18 cellular contexts compared by ENCODE assay signal in the genomic region with DNA sequence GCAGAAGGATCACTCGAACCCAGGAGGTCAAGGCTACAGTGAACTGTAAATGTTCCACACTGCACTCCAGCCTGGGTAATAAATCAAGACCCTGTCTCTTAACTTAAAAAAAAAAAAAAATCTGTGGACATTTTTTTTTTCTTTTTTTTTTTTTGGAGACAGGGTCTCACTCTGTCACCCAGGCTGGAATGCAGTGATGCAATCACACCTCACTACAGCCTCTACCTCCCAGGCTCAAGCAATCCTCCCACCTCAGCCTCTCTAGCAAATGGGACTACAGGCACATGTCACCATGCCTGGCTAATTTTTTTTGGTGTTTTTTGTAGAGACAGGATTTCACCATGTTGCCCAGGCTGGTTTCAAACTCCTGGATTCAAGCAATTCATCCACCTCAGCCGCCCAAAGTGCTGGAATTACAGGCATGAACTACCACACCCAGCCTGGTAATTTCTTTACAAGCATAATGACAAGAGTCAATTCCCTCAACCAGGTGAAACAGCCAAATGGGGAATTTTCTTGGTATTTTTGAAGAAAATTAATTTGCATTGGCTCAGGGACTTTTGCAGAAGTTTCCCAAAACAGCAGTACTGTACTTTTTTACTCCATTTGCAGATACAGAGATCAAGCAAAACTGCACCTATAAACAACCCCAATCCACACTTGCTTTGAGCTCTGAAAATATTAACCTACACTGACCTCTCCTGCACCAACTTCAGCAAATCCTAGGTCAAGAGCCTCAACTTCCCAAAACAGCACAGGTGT. TPM values are rescaled to one million over a fixed set of nuclear protein-coding genes. Genes with fewer than 3 reads are reported as not detected.
A peak's percentile ranks its signal among the peaks of the same experiment; 100 is the strongest.
DNase-seq lines count a peak whose midpoint lies in the region; ATAC-seq, FAIRE-seq and TF ChIP-seq lines count a peak whose summit lies in the region.
"Had no signal": no experiment of that assay in that cellular context is flagged by ENCODE, and none has a peak within 500 bp of the region (broad histone marks: within the 10 kb centered on the region; RNA-seq: fewer than 3 reads in every experiment).

No MANE protein-coding gene starts in this region.

- POLR2A ChIA-PET in K562 (lab: Yijun Ruan, JAX), result interaction anchor here (1.2 kb wide), 1 partner anchor 28 kb away, joined by 3 read pairs; no protein-coding TSS in a partner anchor

- intact Hi-C loops in left ventricle myocardium inferior (cut with micrococcal nuclease) (no loop called here), left cardiac atrium (cut with DNase I) (no loop called here), K562 (cut with micrococcal nuclease) (no loop called here), thyroid gland (cut with DNase I) (no loop called here)

- no peak overlapping the region for H3K14ac ChIP-seq in H9 (ENCODE audit: insufficient read depth, low read length)

- no peak overlapping the region for H2BK20ac ChIP-seq in H9 (ENCODE audit: low read depth, low read length, poor library complexity, severe bottlenecking)

- no peaks in the 10 kb centered on the region for H3K27me3 Mint-ChIP-seq in H9 (ENCODE audit: low read depth)
- H3K27me3 Mint-ChIP-seq: dendritic cell treated with granulocyte-macrophage colony-stimulating factor and Interleukin-4, amounts not matched to agents 40 ng/mL and 50 ng/mL, for 4 days had no signal

- TF ChIP-seq POLR2A in K562 (conservative IDR thresholded peaks at IDR 0.05) (no peak), thyroid gland (IDR thresholded peaks at IDR 0.05) (no peak)

- BruUV-seq in K562 (replicated peaks; lab: Mats Ljungman, UMichigan), result no TSS peak

- DNase-seq in left ventricle myocardium inferior (no peak), left cardiac atrium (no peak), H9 (no peak), K562 (ENCODE audit: extremely low read depth in 1 of 4, low spot score in 3 of 4) (no peak), thyroid gland (no peak), T1000 (lab: John Stamatoyannopoulos, UW) (no peak), SKM-1 treated with dmso at 0.1 percent for 144 hours (lab: John Stamatoyannopoulos, UW; ENCODE audit: unreplicated experiment) (no peak)
- DNase-seq: activated gamma-delta T cell treated with Interleukin-2 at 50 U/mL for 16 hours, gastrocnemius medialis, IMR-90, NCI-H526, SK-N-SH had no signal

- TF ChIP-seq CTCF in left ventricle myocardium inferior (IDR thresholded peaks at IDR 0.05; ENCODE audit: borderline replicate concordance) (no peak), H9 (conservative IDR thresholded peaks at IDR 0.05) (no peak), K562 (IDR thresholded peaks at IDR 0.05 in 2 of 3, conservative IDR thresholded peaks at IDR 0.05 in 1 of 3; ENCODE audit: insufficient read depth in 2 of 3, low read depth in 1 of 3, low read length in 3 of 3) (no peak), thyroid gland (IDR thresholded peaks at IDR 0.05) (no peak)

- H3K79me2 ChIP-seq in H9 (ENCODE audit: insufficient read depth, low read length), result peaks cover 3% of the 10 kb centered on the region; the same call in 1 of the 2 replicates
- H3K79me2 ChIP-seq in K562 (ENCODE audit: control insufficient read depth, insufficient read depth, low read length), result peaks cover 17% of the 10 kb centered on the region; the same call in 2 of the 3 replicates

- H3K56ac ChIP-seq in H9 (ENCODE audit: insufficient read length, low read depth, low read length), result no peak overlapping the region

- peak overlapping the region in 2 of 3 experiments; percentile 33 to 91; a peak in 3 of 7 replicates for H3K27ac Mint-ChIP-seq in H9
- H3K27ac Mint-ChIP-seq: dendritic cell treated with granulocyte-macrophage colony-stimulating factor and Interleukin-4, amounts not matched to agents 40 ng/mL and 50 ng/mL, for 4 days had no signal

- FAIRE-seq in K562 (lab: Jason Lieb, UNC), result no peak

- no peak overlapping the region for H3K4me3 ChIP-seq in left ventricle myocardium inferior
- H3K4me3 ChIP-seq in K562, result no peak overlapping the region
- no peak overlapping the region for H3K4me3 ChIP-seq in thyroid gland (replicated peaks in 1 of 3)
- H3K4me3 ChIP-seq: gastrocnemius medialis, right atrium auricular region had no signal

- H3K79me1 ChIP-seq in H9 (ENCODE audit: insufficient read depth, low read depth, low read length, poor library complexity, severe bottlenecking), result peaks cover 12% of the 10 kb centered on the region

- H3K4me2 ChIP-seq in H9 (ENCODE audit: insufficient read depth, insufficient read length, low read length) (no peak overlapping the region), K562 (ENCODE audit: insufficient read depth, low read length) (no peak overlapping the region)
- H3K4me2 ChIP-seq: SK-N-SH had no signal

- in situ Hi-C loops in K562 (cut with MboI), result no loop called here

- peaks cover 8 to 9% of the 10 kb centered on the region in 2 experiments for H3K4me1 Mint-ChIP-seq in H9

- no peak overlapping the region for H2BK120ac ChIP-seq in H9 (ENCODE audit: low read depth, low read length, poor library complexity, severe bottlenecking)

- H3K36me3 ChIP-seq in left ventricle myocardium inferior (peaks cover 6% of the 10 kb centered on the region), K562 (ENCODE audit: control insufficient read depth, insufficient read depth, low read length) (no peaks in the 10 kb centered on the region), thyroid gland (no peaks in the 10 kb centered on the region)
- H3K36me3 ChIP-seq: gastrocnemius medialis, right atrium auricular region had no signal

- no peak overlapping the region for H3T11ph ChIP-seq in H9 (ENCODE audit: low read length)

- no peak for TF ChIP-seq RAD21 in K562 (CRISPR knock-in tag; conservative IDR thresholded peaks at IDR 0.05 in 1 of 2, IDR thresholded peaks at IDR 0.05 in 1 of 2)

- H4K20me1 ChIP-seq in H9 (ENCODE audit: control insufficient read depth, insufficient read depth, insufficient read length) (no peaks in the 10 kb centered on the region), K562 (replicated peaks; ENCODE audit: control insufficient read depth, insufficient read depth, low read length) (0 out of 2 replicates have a peak, but pooled peaks cover 9% of the 10 kb centered on the region)

- H3K9me1 ChIP-seq in K562 (ENCODE audit: control insufficient read depth, insufficient read depth, low read length), result no peaks in the 10 kb centered on the region

- H3K4me1 ChIP-seq in left ventricle myocardium inferior (peaks cover 58% of the 10 kb centered on the region), H9 (ENCODE audit: insufficient read depth, low read length) (no peaks in the 10 kb centered on the region), K562 (replicated peaks in 1 of 2; ENCODE audit: control insufficient read depth in 2 of 2, insufficient read depth in 2 of 2, low read length in 2 of 2) (peaks cover 0 to 3% of the 10 kb centered on the region in 2 experiments; a peak in 2 of 5 replicates), thyroid gland (peaks cover 39 to 53% of the 10 kb centered on the region in 2 donors)

- no peak overlapping the region for H4K8ac ChIP-seq in H9 (replicated peaks; ENCODE audit: insufficient read length, low read depth, low read length)

- no peak overlapping the region for H3K4me3 Mint-ChIP-seq in H9
- H3K4me3 Mint-ChIP-seq: dendritic cell treated with granulocyte-macrophage colony-stimulating factor and Interleukin-4, amounts not matched to agents 40 ng/mL and 50 ng/mL, for 4 days had no signal

- no peak overlapping the region for H2BK15ac ChIP-seq in H9 (ENCODE audit: low read depth, low read length)

- no peak overlapping the region for H4K91ac ChIP-seq in H9 (ENCODE audit: insufficient read length, low read depth, low read length)

- H3K36me3 Mint-ChIP-seq in H9 (ENCODE audit: insufficient read depth in 1 of 3, low read depth in 3 of 3), result no peaks in the 10 kb centered on the region; a peak in 1 of 7 replicates

- H3K9me3 ChIP-seq in left ventricle myocardium inferior (replicated peaks) (no peaks in the 10 kb centered on the region), H9 (ENCODE audit: control insufficient read depth, low read depth, low read length) (no peaks in the 10 kb centered on the region), K562 (replicated peaks; ENCODE audit: control insufficient read depth, insufficient read depth, low read depth, low read length) (no peaks in the 10 kb centered on the region), thyroid gland (no peaks in the 10 kb centered on the region)
- H3K9me3 ChIP-seq: gastrocnemius medialis, neutrophil, right atrium auricular region, SK-N-SH had no signal

- H2BK12ac ChIP-seq in H9 (ENCODE audit: insufficient read length, low read depth, low read length), result no peak overlapping the region

- no peak overlapping the region for H4K5ac ChIP-seq in H9 (ENCODE audit: insufficient read length, low read depth, low read length)

- H3K9ac ChIP-seq in H9 (ENCODE audit: extremely low read depth, insufficient read length, low read length) (no peak overlapping the region), K562 (ENCODE audit: insufficient read depth in 1 of 2, low read depth in 2 of 2, low read length in 2 of 2) (no peak overlapping the region)
- H3K9ac ChIP-seq: SK-N-SH had no signal

- H3K27ac ChIP-seq in left ventricle myocardium inferior (replicated peaks) (peak overlapping the region; percentile 55), H9 (ENCODE audit: insufficient read length, low read depth, low read length) (no peak overlapping the region), K562 (ENCODE audit: extremely low read depth, low read depth, low read length) (no peak overlapping the region), thyroid gland (peak overlapping the region in 2 of 3 donors; percentile 22 to 84)
- H3K27ac ChIP-seq: epithelial cell of prostate, neutrophil, right atrium auricular region had no signal

- no peak for TF ChIP-seq EP300 in K562 (IDR thresholded peaks at IDR 0.05; ENCODE audit: low read length)

- ATAC-seq in left cardiac atrium (no peak), K562 (no peak), GM21515 (IDR thresholded peaks at IDR 0.05; ENCODE audit: unreplicated experiment) (no peak)
- ATAC-seq: gastrocnemius medialis, Panc1 had no signal

- H3K4ac ChIP-seq in H9 (ENCODE audit: low read depth, low read length), result no peak overlapping the region

- H3K23me2 ChIP-seq in H9 (ENCODE audit: insufficient read length, low read depth, low read length, poor library complexity, severe bottlenecking), result no peaks in the 10 kb centered on the region

- H2BK5ac ChIP-seq in H9 (ENCODE audit: insufficient read length, low read length), result no peak overlapping the region

- no peak overlapping the region for H2AK5ac ChIP-seq in H9 (ENCODE audit: insufficient read length, low read length)

- H2AFZ ChIP-seq in H9 (ENCODE audit: low read length), result no peak overlapping the region
- no peak overlapping the region for H2AFZ ChIP-seq in K562 (ENCODE audit: low read depth, low read length)

- H3K18ac ChIP-seq in H9 (ENCODE audit: insufficient read length, low read depth, low read length), result no peak overlapping the region

- H3K9me3 Mint-ChIP-seq in H9, result no peaks in the 10 kb centered on the region
- H3K9me3 Mint-ChIP-seq: dendritic cell treated with granulocyte-macrophage colony-stimulating factor and Interleukin-4, amounts not matched to agents 40 ng/mL and 50 ng/mL, for 4 days had no signal

- H3K27me3 ChIP-seq in left ventricle myocardium inferior (ENCODE audit: low read depth), result no peaks in the 10 kb centered on the region
- no peaks in the 10 kb centered on the region for H3K27me3 ChIP-seq in H9 (ENCODE audit: insufficient read depth, low read length)
- no peaks in the 10 kb centered on the region for H3K27me3 ChIP-seq in K562 (ENCODE audit: control insufficient read depth in 2 of 2, insufficient read depth in 2 of 2, low read length in 2 of 2)
- H3K27me3 ChIP-seq in thyroid gland, result no peaks in the 10 kb centered on the region
- H3K27me3 ChIP-seq: gastrocnemius medialis, neutrophil, right atrium auricular region had no signal

- WGBS in H9 (ENCODE audit: extremely low coverage, insufficient read length, low lambda C conversion rate), result no CpG with 5 or more reads among the region's 2 CpGs
- WGBS in K562 (ENCODE audit: insufficient coverage, low coverage, missing lambda C conversion rate), result 85% methylated on average over 2 of the region's 2 CpGs
- 91 to 98% methylated on average over 2 of the region's 2 CpGs for WGBS in thyroid gland, 2 donors

- H3K23ac ChIP-seq in H9 (ENCODE audit: insufficient read length, low read depth, low read length), result no peak overlapping the region

- CTCF ChIA-PET in K562 (lab: Yijun Ruan, JAX; ENCODE audit: low intra/inter-chr PET ratio), result no interaction called here

RNA-seq across cellular contexts. Expression of a gene that starts 44.0 kb away (rescaled TPM):
- total RNA-seq in left ventricle myocardium inferior (19.2 TPM), left cardiac atrium (10 to 100 TPM; 28.8 to 34.3 TPM), H9 (2021) (38.1 and 44.4 TPM in 2 replicates), K562 (2014; rRNA removed) (10.6 and 10.9 TPM in 2 replicates), K562 (2014; rRNA removed; fragmentation: Illumina TruSeq; extraction: Trizol) (3.4 and 3.7 TPM in 2 replicates), K562 (2015; rRNA removed; fragmentation: Illumina TruSeq; extraction: Trizol) (3.6 and 5.2 TPM in 2 replicates), K562 (2021) (21.1 TPM in 2 replicates), thyroid gland (100 to 1,000 TPM in 3 of 4 donors, 10 to 100 TPM in 1; 81.4 to 210 (median 122) TPM)
- total RNA-seq in K562 (2011; cell fraction: chromatin; rRNA removed; ENCODE audit: low replicate concordance), result 49.0 and 82.5 TPM in 2 replicates
- 38.9 and 51.6 TPM in 2 replicates for total RNA-seq in K562 (2011; cell fraction: nucleolus; rRNA removed)
- total RNA-seq in K562 (2011; cell fraction: nucleoplasm; rRNA removed), result 46.1 and 57.6 TPM in 2 replicates
- polyA plus RNA-seq in K562 (2011; rRNA removed) (1.2 and 2.6 TPM in 2 replicates), K562 (2014; fragmentation: Illumina TruSeq; extraction: Trizol) (6.3 and 9.6 TPM in 2 replicates), K562 (2014; fragmentation: Nextera tagmentation; extraction: Ambion mirVana) (under 1 TPM; 0.84 to 0.97 TPM), K562 (2014; rRNA removed) (5.6 and 6.9 TPM in 2 replicates)
- polyA plus RNA-seq in K562 (2011; cell fraction: cytosol; rRNA removed), result 2.2 and 2.4 TPM in 2 replicates
- 10.3 and 11.6 TPM in 2 replicates for polyA plus RNA-seq in K562 (2011; cell fraction: nucleus; rRNA removed)
- polyA plus RNA-seq in K562 (2012), result 12.8 and 15.5 TPM in 2 replicates
- polyA minus RNA-seq in K562 (2011; rRNA and poly(A)+ RNA removed), result 9.5 and 10.3 TPM in 2 replicates
- polyA minus RNA-seq in K562 (2011; cell fraction: cytosol; rRNA and poly(A)+ RNA removed), result 10.8 and 14.7 TPM in 2 replicates
- 17.6 and 19.1 TPM in 2 replicates for polyA minus RNA-seq in K562 (2011; cell fraction: nucleus; rRNA and poly(A)+ RNA removed)

Comparison
In these comparisons a context has a peak if more than half of its experiments do, and no peak if none do; other contexts are left out.
1. H3K27ac ChIP-seq: peak in left ventricle myocardium inferior (single experiment) and thyroid gland (2 of 3); none in H9 (single experiment) and K562 (single experiment).